In genomic region chr19:58001895-58002369, GRCh38 we compare ENCODE assay signal across 1 cellular context.
TF ChIP-seq lines count a peak whose summit lies in the region.

No MANE protein-coding gene starts in this region.

TF ChIP-seq in K562, 482 proteins besides CTCF, POLR2A, EP300 and RAD21:
- no peak for TF ChIP-seq HEY1 (CRISPR knock-in tag; IDR thresholded peaks at IDR 0.05; ENCODE audit: borderline replicate concordance)
- no peak for TF ChIP-seq ZNF436 (CRISPR knock-in tag; IDR thresholded peaks at IDR 0.05)
- no peak for TF ChIP-seq JUND (IDR thresholded peaks at IDR 0.05; ENCODE audit: borderline replicate concordance, low read depth, low read length)
- no peak for TF ChIP-seq JUND (tag; IDR thresholded peaks at IDR 0.05; ENCODE audit: borderline replicate concordance, low read depth, low read length)
- no peak for TF ChIP-seq TRIM24 (IDR thresholded peaks at IDR 0.05)
- TF ChIP-seq, protein P1, sequence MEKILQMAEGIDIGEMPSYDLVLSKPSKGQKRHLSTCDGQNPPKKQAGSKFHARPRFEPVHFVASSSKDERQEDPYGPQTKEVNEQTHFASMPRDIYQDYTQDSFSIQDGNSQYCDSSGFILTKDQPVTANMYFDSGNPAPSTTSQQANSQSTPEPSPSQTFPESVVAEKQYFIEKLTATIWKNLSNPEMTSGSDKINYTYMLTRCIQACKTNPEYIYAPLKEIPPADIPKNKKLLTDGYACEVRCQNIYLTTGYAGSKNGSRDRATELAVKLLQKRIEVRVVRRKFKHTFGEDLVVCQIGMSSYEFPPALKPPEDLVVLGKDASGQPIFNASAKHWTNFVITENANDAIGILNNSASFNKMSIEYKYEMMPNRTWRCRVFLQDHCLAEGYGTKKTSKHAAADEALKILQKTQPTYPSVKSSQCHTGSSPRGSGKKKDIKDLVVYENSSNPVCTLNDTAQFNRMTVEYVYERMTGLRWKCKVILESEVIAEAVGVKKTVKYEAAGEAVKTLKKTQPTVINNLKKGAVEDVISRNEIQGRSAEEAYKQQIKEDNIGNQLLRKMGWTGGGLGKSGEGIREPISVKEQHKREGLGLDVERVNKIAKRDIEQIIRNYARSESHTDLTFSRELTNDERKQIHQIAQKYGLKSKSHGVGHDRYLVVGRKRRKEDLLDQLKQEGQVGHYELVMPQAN (IDR thresholded peaks at IDR 0.05; ENCODE audit: borderline replicate concordance) = no peak
- TF ChIP-seq SMARCC2 (IDR thresholded peaks at IDR 0.05; ENCODE audit: low read depth) = no peak
- TF ChIP-seq TEAD4 (IDR thresholded peaks at IDR 0.05; ENCODE audit: low read length) = no peak
- TF ChIP-seq TEAD4 (CRISPR knock-in tag; IDR thresholded peaks at IDR 0.05; ENCODE audit: borderline replicate concordance) = no peak
- no peak for TF ChIP-seq NR2C2 (CRISPR knock-in tag; IDR thresholded peaks at IDR 0.05)
- TF ChIP-seq NR2C2 (tag; IDR thresholded peaks at IDR 0.05) = no peak
- TF ChIP-seq ZBTB12 (CRISPR knock-in tag; IDR thresholded peaks at IDR 0.05) = no peak
- TF ChIP-seq ZBTB1 (CRISPR knock-in tag; IDR thresholded peaks at IDR 0.05; ENCODE audit: borderline replicate concordance, low read depth) = no peak
- TF ChIP-seq, protein P2, sequence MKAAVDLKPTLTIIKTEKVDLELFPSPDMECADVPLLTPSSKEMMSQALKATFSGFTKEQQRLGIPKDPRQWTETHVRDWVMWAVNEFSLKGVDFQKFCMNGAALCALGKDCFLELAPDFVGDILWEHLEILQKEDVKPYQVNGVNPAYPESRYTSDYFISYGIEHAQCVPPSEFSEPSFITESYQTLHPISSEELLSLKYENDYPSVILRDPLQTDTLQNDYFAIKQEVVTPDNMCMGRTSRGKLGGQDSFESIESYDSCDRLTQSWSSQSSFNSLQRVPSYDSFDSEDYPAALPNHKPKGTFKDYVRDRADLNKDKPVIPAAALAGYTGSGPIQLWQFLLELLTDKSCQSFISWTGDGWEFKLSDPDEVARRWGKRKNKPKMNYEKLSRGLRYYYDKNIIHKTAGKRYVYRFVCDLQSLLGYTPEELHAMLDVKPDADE (conservative IDR thresholded peaks at IDR 0.05; ENCODE audit: control insufficient read depth, low read depth, low read length) = no peak
- TF ChIP-seq ZNF134 (CRISPR knock-in tag; conservative IDR thresholded peaks at IDR 0.05) = no peak
- TF ChIP-seq CREM (IDR thresholded peaks at IDR 0.05; ENCODE audit: low read depth) = no peak
- TF ChIP-seq, protein P3, sequence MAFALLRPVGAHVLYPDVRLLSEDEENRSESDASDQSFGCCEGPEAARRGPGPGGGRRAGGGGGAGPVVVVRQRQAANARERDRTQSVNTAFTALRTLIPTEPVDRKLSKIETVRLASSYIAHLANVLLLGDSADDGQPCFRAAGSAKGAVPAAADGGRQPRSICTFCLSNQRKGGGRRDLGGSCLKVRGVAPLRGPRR (CRISPR knock-in tag; IDR thresholded peaks at IDR 0.05) = no peak
- no peak for TF ChIP-seq SOX6 (IDR thresholded peaks at IDR 0.05)
- TF ChIP-seq PHB (CRISPR knock-in tag; IDR thresholded peaks at IDR 0.05) = no peak
TF ChIP-seq in K562: peak in this region for 0.
